In genomic region chr18:3015203-3015590, GRCh38 we compare ENCODE assay signal across 9 cellular contexts. TPM values are rescaled to one million over a fixed set of nuclear protein-coding genes. Genes with fewer than 3 reads are reported as not detected.
DNase-seq lines count a peak whose midpoint lies in the region; ATAC-seq and TF ChIP-seq lines count a peak whose summit lies in the region.
"Had no signal": no experiment of that assay in that cellular context is flagged by ENCODE, and none has a peak within 500 bp of the region (broad histone marks: within the 10 kb centered on the region; RNA-seq: fewer than 3 reads in every experiment).

No MANE protein-coding gene starts in this region.

- POLR2A ChIA-PET in activated B cell treated with CpG ODN at 0.5 μM for 24 hours (lab: Charles Lee), result interaction anchor here (0.6 kb wide), 2 partner anchors 168 to 531 kb away, joined by 4 read pairs; no protein-coding TSS in a partner anchor

- H3K4me3 Mint-ChIP-seq in activated B cell treated with CpG ODN at 0.5 μM for 24 hours, result no peak overlapping the region

- no peaks in the 10 kb centered on the region for H3K9me3 Mint-ChIP-seq in activated B cell treated with CpG ODN at 0.5 μM for 24 hours

- H3K4me1 Mint-ChIP-seq in activated B cell treated with CpG ODN at 0.5 μM for 24 hours, result peaks cover 55% of the 10 kb centered on the region

- TF ChIP-seq CTCF in activated B cell treated with CpG ODN at 0.5 μM for 24 hours (IDR thresholded peaks at IDR 0.05), result no peak

- ATAC-seq in activated B cell treated with CpG ODN at 0.5 μM for 24 hours (ENCODE audit: low read depth) (no peak), esophagus mucosa (no peak)
- ATAC-seq in stimulated activated naive CD8-positive, alpha-beta T cell treated with anti-CD3 and anti-CD28 coated beads, Interleukin-15, Interleukin-2, amounts not matched to agents 100 U/mL and 50 U/mL, for 24 hours, result no peak

- peaks cover 6% of the 10 kb centered on the region for H3K36me3 Mint-ChIP-seq in activated B cell treated with CpG ODN at 0.5 μM for 24 hours (ENCODE audit: low read depth)

- peak overlapping the region; percentile 80 for H3K27ac Mint-ChIP-seq in activated B cell treated with CpG ODN at 0.5 μM for 24 hours

- no peaks in the 10 kb centered on the region for H3K27me3 Mint-ChIP-seq in activated B cell treated with CpG ODN at 0.5 μM for 24 hours

- CTCF ChIA-PET in activated B cell treated with CpG ODN at 0.5 μM for 24 hours (lab: Charles Lee), result interaction anchor here (0.6 to 2.7 kb wide), 5 partner anchors 20 to 231 kb away, joined by 3 to 12 read pairs (median 5); no protein-coding TSS in a partner anchor

- intact Hi-C loops in activated B cell treated with CpG ODN at 0.5 μM for 24 hours (cut with micrococcal nuclease), result loop anchor here (10.0 kb wide), 1 partner anchor 360 kb away; the partner anchor contains the start of gene SMCHD1

- DNase-seq in HCEC 1CT, result peak; percentile 93
- DNase-seq in activated B cell treated with CpG ODN at 0.5 μM for 24 hours, result no peak
- peak; percentile 63 for DNase-seq in glomerular visceral epithelial cell (ENCODE audit: extremely low spot score)
- peak; percentile 9 for DNase-seq in stimulated activated naive CD8-positive, alpha-beta T cell treated with anti-CD3 and anti-CD28 coated beads, Interleukin-15, Interleukin-2, amounts not matched to agents 100 U/mL and 50 U/mL, for 24 hours
- no peak for DNase-seq in NCI-H526 treated with DMSO at 0.1 percent for 48 hours (lab: John Stamatoyannopoulos, UW)
- no peak for DNase-seq in HT-29 (ENCODE audit: low spot score)
- no peak for DNase-seq in NCI-H1092 treated with DMSO at 0.1 percent for 48 hours (lab: John Stamatoyannopoulos, UW)
- DNase-seq: activated gamma-delta T cell had no signal

RNA-seq across cellular contexts. Expression of gene LPIN2, which starts 2.3 kb away (rescaled TPM):
- total RNA-seq in activated B cell treated with CpG ODN at 0.5 μM for 24 hours, result 21.8 and 24.4 TPM in 2 replicates
- 6.9 TPM for total RNA-seq in esophagus mucosa
- total RNA-seq in HT-29 (2014; rRNA removed; shearing (Covaris generic)), result 35.5 and 41.8 TPM in 2 replicates

Comparison
In these comparisons a context has a peak if more than half of its experiments do, and no peak if none do; other contexts are left out.
1. DNase-seq: peak in HCEC 1CT (single experiment), glomerular visceral epithelial cell (single experiment) and stimulated activated naive CD8-positive, alpha-beta T cell treated with anti-CD3 and anti-CD28 coated beads, Interleukin-15, Interleukin-2, amounts not matched to agents 100 U/mL and 50 U/mL, for 24 hours (single experiment); none in activated B cell treated with CpG ODN at 0.5 μM for 24 hours (single experiment), NCI-H526 treated with DMSO at 0.1 percent for 48 hours (single experiment), HT-29 (single experiment) and NCI-H1092 treated with DMSO at 0.1 percent for 48 hours (single experiment).